In the genomic region with DNA sequence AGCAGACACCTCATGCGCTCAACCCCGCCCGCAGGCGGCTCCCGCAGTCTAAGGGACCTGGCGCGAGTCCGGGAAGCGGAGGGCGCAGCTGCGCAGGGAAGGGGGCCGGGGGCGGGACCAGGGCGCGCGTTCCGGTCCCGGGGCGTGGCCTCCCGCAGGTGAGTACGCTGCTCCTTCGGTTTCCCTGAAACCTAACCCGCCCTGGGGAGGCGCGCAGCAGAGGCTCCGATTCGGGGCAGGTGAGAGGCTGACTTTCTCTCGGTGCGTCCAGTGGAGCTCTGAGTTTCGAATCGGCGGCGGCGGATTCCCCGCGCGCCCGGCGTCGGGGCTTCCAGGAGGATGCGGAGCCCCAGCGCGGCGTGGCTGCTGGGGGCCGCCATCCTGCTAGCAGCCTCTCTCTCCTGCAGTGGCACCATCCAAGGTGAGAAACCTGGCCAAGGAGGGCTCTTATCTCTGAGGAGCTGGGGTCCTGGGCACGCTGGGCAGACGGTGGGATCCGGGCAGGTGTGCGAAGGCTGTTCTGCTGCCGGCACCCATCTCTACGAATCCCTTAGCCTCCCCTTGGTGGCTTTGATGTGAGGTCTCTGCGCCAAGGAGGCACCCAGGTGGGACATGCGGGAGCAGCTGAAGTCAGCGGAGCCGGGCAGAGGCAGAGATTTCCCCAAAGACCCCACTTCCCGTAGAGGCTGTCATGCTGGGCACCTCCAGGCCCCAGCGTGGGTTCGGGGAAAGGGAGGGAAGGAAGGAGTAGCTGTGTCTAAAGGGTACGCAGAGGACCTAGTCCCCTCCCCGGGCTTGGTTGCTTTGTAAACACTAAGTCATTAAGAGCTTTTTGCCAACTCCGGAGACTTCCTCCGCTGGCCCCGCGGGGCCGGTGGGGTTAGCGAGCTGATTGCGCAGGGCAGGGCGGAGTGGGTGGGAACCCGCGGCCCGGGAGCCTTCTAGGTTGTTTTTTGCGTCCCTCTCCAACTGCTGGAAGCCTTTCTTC, we compare ENCODE assay signal across 8 cellular contexts. TPM values are rescaled to one million over a fixed set of nuclear protein-coding genes. Genes with fewer than 3 reads are reported as not detected.
DNase-seq lines count a peak whose midpoint lies in the region; ATAC-seq and TF ChIP-seq lines count a peak whose summit lies in the region.

Gene F2RL1, plus strand, starts transcription at position 187 of the 988 bp plus-strand sequence. Its CDS starts 153 bp downstream, at position 340.

- no peaks in the 10 kb centered on the region for H3K27me3 ChIP-seq in PC-3 (ENCODE audit: low read length)
- H3K27me3 ChIP-seq in foreskin keratinocyte, result no peaks in the 10 kb centered on the region
- H3K27me3 ChIP-seq in neural cell (ENCODE audit: insufficient read depth, low read depth, low read length), result peaks cover 37% of the 10 kb centered on the region
- no peaks in the 10 kb centered on the region for H3K27me3 ChIP-seq in testis

- TF ChIP-seq POLR2A in testis (IDR thresholded peaks at IDR 0.05), result no peak

- 0 to 2% methylated on average over 4 to 72 of the region's 72 CpGs for WGBS in testis, 2 donors

- H3K4me2 ChIP-seq in PC-3 (ENCODE audit: low read length) (peak within 1 kb of the TSS; percentile 88), neural cell (ENCODE audit: low read length) (peak within 1 kb of the TSS; percentile 68)

- peak within 1 kb of the TSS; percentile 97 for H3K27ac ChIP-seq in PC-3 (ENCODE audit: low read length)
- peak within 1 kb of the TSS; percentile 97 for H3K27ac ChIP-seq in foreskin keratinocyte
- no peak within 1 kb of the TSS for H3K27ac ChIP-seq in neural cell (ENCODE audit: low read length)
- no peak within 1 kb of the TSS for H3K27ac ChIP-seq in testis

- peaks cover 46% of the 10 kb centered on the region for H4K20me1 ChIP-seq in PC-3 (ENCODE audit: low read length)
- no peaks in the 10 kb centered on the region for H4K20me1 ChIP-seq in neural cell (ENCODE audit: insufficient read depth)

- DNase-seq in H4 (ENCODE audit: low spot score), result peak; percentile 73
- DNase-seq in PC-3, result peak; percentile 93
- peak; percentile 85 for DNase-seq in activated effector memory CD4-positive, alpha-beta T cell treated with anti-CD3 and anti-CD28 coated beads, Interleukin-2, amount 50 U/mL, for 16 hours
- peak; percentile 92 to 94 for DNase-seq in foreskin keratinocyte
- DNase-seq in testis, result peak; percentile 62
- no peak for DNase-seq in GM19238 (ENCODE audit: insufficient read length, low spot score)

- H3K4me3 ChIP-seq in PC-3 (ENCODE audit: low read length), result peak within 1 kb of the TSS; percentile 79
- peak within 1 kb of the TSS; percentile 94 for H3K4me3 ChIP-seq in neural cell (ENCODE audit: low read length)
- H3K4me3 ChIP-seq in testis, result peak within 1 kb of the TSS; percentile 51 to 67

- ATAC-seq in PC-3 (peak; percentile 65), foreskin keratinocyte (peak; percentile 83), HG02763 (IDR thresholded peaks at IDR 0.05; ENCODE audit: unreplicated experiment) (no peak)

- no peak for TF ChIP-seq EP300 in neural cell (conservative IDR thresholded peaks at IDR 0.05; ENCODE audit: poor library complexity, severe bottlenecking)

- no peak for TF ChIP-seq RAD21 in neural cell (conservative IDR thresholded peaks at IDR 0.05)

- POLR2A ChIA-PET in PC-3 (lab: Charles Lee; ENCODE audit: unreplicated experiment), result interaction anchor here (0.6 to 1.0 kb wide), 7 partner anchors 12 to 541 kb away, joined by 3 to 22 read pairs (median 8); partner anchors contain the start of gene AGGF1

- H3K79me2 ChIP-seq in PC-3 (ENCODE audit: low read length) (peaks cover 56% of the 10 kb centered on the region), neural cell (replicated peaks; ENCODE audit: insufficient read depth, low read length) (no peaks in the 10 kb centered on the region)

- H3K4me1 ChIP-seq in PC-3 (ENCODE audit: insufficient read depth, low read length) (peaks cover 64% of the 10 kb centered on the region), foreskin keratinocyte (peaks cover 35% of the 10 kb centered on the region), testis (peaks cover 4% of the 10 kb centered on the region)

- TF ChIP-seq CTCF in PC-3 (conservative IDR thresholded peaks at IDR 0.05; ENCODE audit: low read depth, low read length) (no peak), foreskin keratinocyte (conservative IDR thresholded peaks at IDR 0.05) (peak; percentile 31), neural cell (IDR thresholded peaks at IDR 0.05; ENCODE audit: poor library complexity, severe bottlenecking) (no peak), testis (IDR thresholded peaks at IDR 0.05) (no peak)

- TSS peak; percentile 52 for BruUV-seq in PC-3 (replicated peaks; lab: Mats Ljungman, UMichigan)

- H3K9ac ChIP-seq in PC-3 (ENCODE audit: low read length), result peak within 1 kb of the TSS; percentile 100
- peak within 1 kb of the TSS; percentile 49 for H3K9ac ChIP-seq in neural cell (ENCODE audit: low read length)

- peaks cover 15% of the 10 kb centered on the region for H3K36me3 ChIP-seq in PC-3 (ENCODE audit: low read depth, low read length)
- no peaks in the 10 kb centered on the region for H3K36me3 ChIP-seq in neural cell (ENCODE audit: insufficient read depth, low read length)
- no peaks in the 10 kb centered on the region for H3K36me3 ChIP-seq in testis (ENCODE audit: low read depth, missing control alignments)

- H3K9me2 ChIP-seq in PC-3 (replicated peaks; ENCODE audit: low read length), result no peaks in the 10 kb centered on the region
- H3K9me2 ChIP-seq in neural cell (ENCODE audit: insufficient read depth, low read length), result no peaks in the 10 kb centered on the region

- CTCF ChIA-PET in PC-3 (lab: Charles Lee), result interaction anchor here (0.6 to 1.6 kb wide), 3 partner anchors 45 to 218 kb away, joined by 3 to 9 read pairs (median 5); no protein-coding TSS in a partner anchor

- intact Hi-C loops in PC-3 (cut with micrococcal nuclease), result loop anchor here (1.0 to 10.0 kb wide), 2 partner anchors 29 to 104 kb away; partner anchors contain the start of gene F2R
- intact Hi-C loops in testis (cut with DNase I; ENCODE audit: low total_unique reads), result no loop called here

- H3K9me3 ChIP-seq in PC-3 (ENCODE audit: low read length), result no peaks in the 10 kb centered on the region
- H3K9me3 ChIP-seq in neural cell (ENCODE audit: low read length), result no peaks in the 10 kb centered on the region
- no peaks in the 10 kb centered on the region for H3K9me3 ChIP-seq in testis

- H3F3A ChIP-seq in PC-3 (ENCODE audit: low read length, unreplicated experiment) (peaks cover 2% of the 10 kb centered on the region), neural cell (ENCODE audit: insufficient read depth, low read length, poor library complexity, severe bottlenecking) (no peaks in the 10 kb centered on the region)

- peak within 1 kb of the TSS; percentile 56; the same call in 1 of the 2 replicates for H2AFZ ChIP-seq in PC-3 (ENCODE audit: low read length)
- H2AFZ ChIP-seq in neural cell (ENCODE audit: low read depth, low read length), result peak within 1 kb of the TSS; percentile 45

TF ChIP-seq in neural cell, 6 proteins besides CTCF, POLR2A, EP300 and RAD21:
- no peak for TF ChIP-seq EZH2 (IDR thresholded peaks at IDR 0.05; ENCODE audit: borderline replicate concordance, insufficient read depth, low read length, poor library complexity, severe bottlenecking)
- peak; percentile 68 for TF ChIP-seq MXI1 (conservative IDR thresholded peaks at IDR 0.05; ENCODE audit: poor library complexity, severe bottlenecking)

RNA-seq across cellular contexts. Expression of gene F2RL1, which starts in this region (rescaled TPM):
- total RNA-seq in H4 (2014; rRNA removed; shearing (Covaris generic)), result 48.8 and 59.5 TPM in 2 replicates
- total RNA-seq in PC-3 (2014; rRNA removed), result 163 and 167 TPM in 2 replicates
- 72.4 and 77.5 TPM in 2 replicates for total RNA-seq in foreskin keratinocyte
- 32.8 and 36.8 TPM in 2 replicates for polyA plus RNA-seq in foreskin keratinocyte
- polyA plus RNA-seq in neural cell, result 0.12 and 0.78 TPM in 2 replicates
- polyA minus RNA-seq in neural cell, result 0.73 and 1.2 TPM in 2 replicates
- total RNA-seq in testis, result 1 to 10 TPM in 1 of 2 donors, under 1 TPM in 1; 0.68 to 1.1 TPM
- 2.3 TPM for polyA plus RNA-seq in testis (ENCODE audit: insufficient read depth, low read depth, low replicate concordance)

Comparison
In these comparisons a context has a peak if more than half of its experiments do, and no peak if none do; other contexts are left out.
1. RNA of gene F2RL1 (total RNA-seq): 163 to 167 TPM in PC-3, 72.4 to 77.5 TPM in foreskin keratinocyte and 48.8 to 59.5 TPM in H4; 0.68 to 1.1 TPM in testis; every median in the first group is over 10 times any median in the second.
2. RNA of gene F2RL1 (polyA plus RNA-seq): 32.8 to 36.8 TPM in foreskin keratinocyte; 2.3 TPM in testis (single experiment) and 0.12 to 0.78 TPM in neural cell; every median in the first group is over 10 times any median in the second.
3. H3K27ac ChIP-seq: peak in PC-3 (single experiment) and foreskin keratinocyte (single experiment); none in neural cell (single experiment) and testis (0 of 2).
4. Peak in every context shown above with its lines, with median percentiles within 50 percentile points of each other: H3K4me3 ChIP-seq.